1 cellular context compared by ENCODE assay signal in genomic region chr22:20777420-20778177, GRCh38.
TF ChIP-seq lines count a peak whose summit lies in the region.

No MANE protein-coding gene starts in this region.

TF ChIP-seq in HEK293, 187 proteins besides CTCF, POLR2A, EP300 and RAD21 (continued from another document and continues in another):
- TF ChIP-seq ZBTB11 (tag by site-specific recombination; conservative IDR thresholded peaks at IDR 0.05; ENCODE audit: low read depth) (no peak), REST (tag by site-specific recombination; IDR thresholded peaks at IDR 0.05) (no peak), EGR2 (tag by site-specific recombination; IDR thresholded peaks at IDR 0.05; ENCODE audit: low read depth) (no peak), RBAK (tag by site-specific recombination; IDR thresholded peaks at IDR 0.05) (no peak), ZNF639 (tag by site-specific recombination; IDR thresholded peaks at IDR 0.05) (no peak), ZNF155 (tag by site-specific recombination; IDR thresholded peaks at IDR 0.05) (no peak), ZNF658 (tag by site-specific recombination; IDR thresholded peaks at IDR 0.05) (no peak), ZNF391 (tag by site-specific recombination; IDR thresholded peaks at IDR 0.05; ENCODE audit: borderline replicate concordance, low read depth) (no peak), ZNF449 (tag by site-specific recombination; IDR thresholded peaks at IDR 0.05) (no peak), ZSCAN16 (tag by site-specific recombination; IDR thresholded peaks at IDR 0.05) (no peak), PRDM10 (tag by site-specific recombination; IDR thresholded peaks at IDR 0.05) (0 out of 2 replicates have a peak, but pooled peaks have one; percentile 15), ZNF521 (tag by site-specific recombination; IDR thresholded peaks at IDR 0.05) (no peak), ZNF610 (tag by site-specific recombination; IDR thresholded peaks at IDR 0.05; ENCODE audit: borderline replicate concordance) (no peak), BCL11A (tag by site-specific recombination; IDR thresholded peaks at IDR 0.05; ENCODE audit: low read depth) (peak; percentile 49; the same call in 1 of the 2 replicates), ZNF473 (tag by site-specific recombination; IDR thresholded peaks at IDR 0.05) (no peak), ZNF560 (tag by site-specific recombination; IDR thresholded peaks at IDR 0.05; ENCODE audit: borderline replicate concordance) (no peak), YY2 (tag by site-specific recombination; IDR thresholded peaks at IDR 0.05) (no peak), ZNF596 (tag by site-specific recombination; IDR thresholded peaks at IDR 0.05) (no peak), ZNF311 (tag by site-specific recombination; IDR thresholded peaks at IDR 0.05; ENCODE audit: borderline replicate concordance) (no peak), ZNF704 (tag by site-specific recombination; IDR thresholded peaks at IDR 0.05) (no peak), ZNF747 (tag by site-specific recombination; IDR thresholded peaks at IDR 0.05) (no peak), ZNF624 (tag by site-specific recombination; IDR thresholded peaks at IDR 0.05) (no peak), ZNF837 (tag by site-specific recombination; IDR thresholded peaks at IDR 0.05) (no peak), ZNF19 (tag by site-specific recombination; IDR thresholded peaks at IDR 0.05; ENCODE audit: low read depth) (no peak), KLF1 (tag by site-specific recombination; IDR thresholded peaks at IDR 0.05) (peak; percentile 87), ZBTB17 (tag by site-specific recombination; IDR thresholded peaks at IDR 0.05) (peak; percentile 40; the same call in 1 of the 2 replicates), ZNF626 (tag by site-specific recombination; IDR thresholded peaks at IDR 0.05) (no peak), ZNF174 (tag by site-specific recombination; IDR thresholded peaks at IDR 0.05) (no peak), ZBTB20 (tag by site-specific recombination; IDR thresholded peaks at IDR 0.05) (no peak), ZNF280D (tag by site-specific recombination; IDR thresholded peaks at IDR 0.05) (no peak), BCL11B (tag by site-specific recombination; IDR thresholded peaks at IDR 0.05; ENCODE audit: low read depth) (no peak), ZNF654 (tag by site-specific recombination; IDR thresholded peaks at IDR 0.05; ENCODE audit: low read depth) (peak; percentile 42), KLF17 (tag by site-specific recombination; IDR thresholded peaks at IDR 0.05) (peak; percentile 80), ZNF239 (tag by site-specific recombination; IDR thresholded peaks at IDR 0.05) (no peak), ELK4 (IDR thresholded peaks at IDR 0.05; ENCODE audit: borderline replicate concordance, low read depth, low read length) (no peak), ZFP41 (tag by site-specific recombination; IDR thresholded peaks at IDR 0.05; ENCODE audit: borderline replicate concordance) (no peak), ZNF146 (tag by site-specific recombination; IDR thresholded peaks at IDR 0.05) (no peak), ZFHX2 (tag by site-specific recombination; conservative IDR thresholded peaks at IDR 0.05) (no peak)
